Comparison of ENCODE assay signal across 1 cellular context in the genomic region with DNA sequence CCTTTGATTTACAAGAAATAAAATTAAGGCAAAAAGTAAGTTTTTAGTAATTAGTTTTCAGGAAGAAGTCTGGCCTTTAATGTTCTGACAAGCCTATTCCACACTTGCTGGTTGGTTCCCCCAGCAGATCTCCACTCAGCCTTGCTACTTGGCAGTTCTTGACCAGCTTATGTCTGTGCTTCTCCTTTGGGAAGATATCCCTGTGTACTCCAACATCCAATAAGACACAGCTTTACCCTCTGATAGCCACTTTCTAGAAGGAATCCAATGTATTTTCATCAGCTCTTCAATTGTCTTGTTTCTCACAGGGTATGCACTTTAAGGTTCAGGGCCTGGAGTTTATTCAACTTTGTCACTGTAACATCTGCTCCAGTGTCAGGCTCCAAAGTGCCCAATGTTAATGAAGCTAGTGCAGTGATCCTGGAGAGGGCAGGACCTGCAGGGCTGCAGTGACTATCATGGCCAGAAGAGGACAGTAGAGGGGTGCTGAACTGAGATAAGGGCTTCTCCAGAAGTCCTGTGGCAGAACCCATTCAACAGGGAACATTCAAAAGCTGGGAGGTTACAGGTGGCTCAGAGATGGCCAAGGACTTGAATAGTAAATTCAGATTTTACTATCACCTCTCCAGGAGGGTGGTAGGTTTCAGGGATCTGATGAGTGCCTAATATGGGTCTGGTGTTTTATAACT.
TF ChIP-seq lines count a peak whose summit lies in the region.

No MANE protein-coding gene starts in this region.

TF ChIP-seq in H1, 55 proteins besides CTCF, POLR2A, EP300 and RAD21:
- TF ChIP-seq ASH2L (IDR thresholded peaks at IDR 0.05; ENCODE audit: low read length) (no peak), CBX8 (IDR thresholded peaks at IDR 0.05; ENCODE audit: borderline replicate concordance, low read depth, low read length) (no peak), MAX (IDR thresholded peaks at IDR 0.05) (no peak), CHD7 (IDR thresholded peaks at IDR 0.05; ENCODE audit: insufficient replicate concordance, low read length) (no peak), FOSL1 (IDR thresholded peaks at IDR 0.05; ENCODE audit: insufficient read depth, low read depth, low read length) (no peak), BACH1 (IDR thresholded peaks at IDR 0.05; ENCODE audit: low read length) (no peak), BCL11A (IDR thresholded peaks at IDR 0.05; ENCODE audit: low read depth in 2 of 2, low read length in 2 of 2) (no peak), SP1 (IDR thresholded peaks at IDR 0.05; ENCODE audit: low read depth, low read length) (no peak), NRF1 (IDR thresholded peaks at IDR 0.05; ENCODE audit: low read depth, low read length) (no peak), KDM1A (IDR thresholded peaks at IDR 0.05; ENCODE audit: borderline replicate concordance, low read length) (no peak), CBX5 (IDR thresholded peaks at IDR 0.05; ENCODE audit: low read depth, low read length) (no peak), RFX5 (IDR thresholded peaks at IDR 0.05; ENCODE audit: borderline replicate concordance, low read depth, low read length) (no peak), KDM4A (IDR thresholded peaks at IDR 0.05; ENCODE audit: low read depth, low read length, severe bottlenecking) (no peak), SP2 (IDR thresholded peaks at IDR 0.05; ENCODE audit: low read length) (no peak), RBBP5 (IDR thresholded peaks at IDR 0.05; ENCODE audit: borderline replicate concordance, low read depth, low read length) (no peak), TCF12 (IDR thresholded peaks at IDR 0.05; ENCODE audit: low read depth, low read length) (no peak)
